In the genomic region with DNA sequence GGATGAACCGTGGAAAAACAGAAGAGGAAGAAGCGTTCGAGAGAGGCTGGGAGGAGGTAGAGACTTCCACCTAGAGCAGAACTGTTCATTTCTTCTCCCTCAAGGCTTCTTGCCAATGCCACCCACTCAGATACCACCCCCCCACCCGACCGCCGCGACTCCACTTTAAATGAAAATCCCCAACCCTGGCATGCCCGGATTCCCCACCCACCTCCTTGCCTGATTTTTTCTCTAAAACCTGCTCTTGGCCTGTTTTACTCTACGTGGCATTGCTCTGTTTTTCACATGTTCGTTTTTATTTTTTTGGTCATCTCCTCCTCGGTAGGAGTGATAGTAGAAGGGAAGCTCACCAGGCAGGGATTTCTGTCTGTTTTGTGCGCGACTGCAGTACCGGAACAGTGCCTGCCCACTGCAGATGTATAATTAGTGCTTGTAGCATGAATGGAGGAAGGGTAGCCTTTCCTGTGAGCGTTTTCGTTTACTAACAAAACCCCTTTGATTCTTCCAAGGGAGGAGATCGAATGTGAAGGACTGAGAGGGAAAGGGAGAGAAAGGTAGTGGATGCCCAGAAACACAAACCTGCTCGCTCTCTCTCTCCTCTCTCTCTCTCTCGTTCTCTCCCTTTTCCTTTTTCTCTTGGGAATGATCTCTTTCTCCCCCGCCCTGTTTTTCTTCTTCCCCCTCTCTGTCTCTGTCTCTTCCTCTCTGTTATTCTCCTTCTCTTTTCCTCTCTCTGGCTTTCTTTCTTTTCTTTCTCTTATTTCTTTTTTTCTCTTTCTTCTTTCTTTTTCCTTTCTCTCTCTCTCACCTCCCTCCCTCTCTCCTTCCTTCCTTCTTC, we compare ENCODE assay signal across 11 cellular contexts. TPM values are rescaled to one million over a fixed set of nuclear protein-coding genes. Genes with fewer than 3 reads are reported as not detected.
DNase-seq lines count a peak whose midpoint lies in the region; ATAC-seq lines count a peak whose summit lies in the region.
"Had no signal": no experiment of that assay in that cellular context is flagged by ENCODE, and none has a peak within 500 bp of the region (broad histone marks: within the 10 kb centered on the region; RNA-seq: fewer than 3 reads in every experiment).

No MANE protein-coding gene starts in this region.

- H3K4me1 Mint-ChIP-seq in activated CD8-positive, alpha-beta memory T cell treated with anti-CD3 and anti-CD28 coated beads, Interleukin-2, amount 10 ng/mL, durations not matched to agents 7 days and 5 days: peaks cover 63% of the 10 kb centered on the region
- H3K4me1 Mint-ChIP-seq in activated naive CD8-positive, alpha-beta T cell treated with anti-CD3 and anti-CD28 coated beads, Interleukin-2, amount 50 U/mL, for 24 hours: peaks cover 61% of the 10 kb centered on the region

- DNase-seq in activated CD8-positive, alpha-beta memory T cell treated with anti-CD3 and anti-CD28 coated beads, Interleukin-2, amount 10 ng/mL, durations not matched to agents 7 days and 5 days: no peak
- no peak for DNase-seq in activated CD8-positive, alpha-beta memory T cell treated with anti-CD3 and anti-CD28 coated beads for 24 hours
- DNase-seq in NAMALWA (ENCODE audit: low spot score) (peak; percentile 81), posterior vena cava (ENCODE audit: low spot score) (peak; percentile 57), islet precursor cell (no peak), hippocampal formation (lab: John Stamatoyannopoulos, UW) (no peak)
- DNase-seq in activated naive CD8-positive, alpha-beta T cell treated with anti-CD3 and anti-CD28 coated beads, Interleukin-2, amount 50 U/mL, for 24 hours: no peak
- DNase-seq: activated CD4-positive, CD25-positive, alpha-beta regulatory T cell; BE2C had no signal

- H3K36me3 Mint-ChIP-seq in activated CD8-positive, alpha-beta memory T cell treated with anti-CD3 and anti-CD28 coated beads, Interleukin-2, amount 10 ng/mL, durations not matched to agents 7 days and 5 days: peaks cover 47% of the 10 kb centered on the region
- H3K36me3 Mint-ChIP-seq in activated naive CD8-positive, alpha-beta T cell treated with anti-CD3 and anti-CD28 coated beads, Interleukin-2, amount 50 U/mL, for 24 hours (ENCODE audit: low read depth): peaks cover 5% of the 10 kb centered on the region

- no peaks in the 10 kb centered on the region for H3K9me3 Mint-ChIP-seq in activated CD8-positive, alpha-beta memory T cell treated with anti-CD3 and anti-CD28 coated beads, Interleukin-2, amount 10 ng/mL, durations not matched to agents 7 days and 5 days (ENCODE audit: low read depth)
- no peaks in the 10 kb centered on the region for H3K9me3 Mint-ChIP-seq in activated naive CD8-positive, alpha-beta T cell treated with anti-CD3 and anti-CD28 coated beads, Interleukin-2, amount 50 U/mL, for 24 hours

- peak overlapping the region; percentile 71 for H3K27ac Mint-ChIP-seq in activated CD8-positive, alpha-beta memory T cell treated with anti-CD3 and anti-CD28 coated beads, Interleukin-2, amount 10 ng/mL, durations not matched to agents 7 days and 5 days
- no peak overlapping the region for H3K27ac Mint-ChIP-seq in activated naive CD8-positive, alpha-beta T cell treated with anti-CD3 and anti-CD28 coated beads, Interleukin-2, amount 50 U/mL, for 24 hours

- H3K4me3 Mint-ChIP-seq in activated CD8-positive, alpha-beta memory T cell treated with anti-CD3 and anti-CD28 coated beads, Interleukin-2, amount 10 ng/mL, durations not matched to agents 7 days and 5 days: peak overlapping the region; percentile 97
- peak overlapping the region; percentile 86 for H3K4me3 Mint-ChIP-seq in activated naive CD8-positive, alpha-beta T cell treated with anti-CD3 and anti-CD28 coated beads, Interleukin-2, amount 50 U/mL, for 24 hours

- CTCF ChIA-PET in activated CD8-positive, alpha-beta memory T cell treated with anti-CD3 and anti-CD28 coated beads, Interleukin-2, amount 10 ng/mL, durations not matched to agents 7 days and 5 days (lab: Charles Lee): interaction anchor here (0.7 to 3.3 kb wide), 3 partner anchors 36 to 63 kb away, joined by 3 to 16 read pairs (median 3); no protein-coding TSS in a partner anchor

- peaks cover 21% of the 10 kb centered on the region for H3K27me3 Mint-ChIP-seq in activated CD8-positive, alpha-beta memory T cell treated with anti-CD3 and anti-CD28 coated beads, Interleukin-2, amount 10 ng/mL, durations not matched to agents 7 days and 5 days
- peaks cover 65% of the 10 kb centered on the region for H3K27me3 Mint-ChIP-seq in activated naive CD8-positive, alpha-beta T cell treated with anti-CD3 and anti-CD28 coated beads, Interleukin-2, amount 50 U/mL, for 24 hours

- no peak for ATAC-seq in activated CD8-positive, alpha-beta memory T cell treated with anti-CD3 and anti-CD28 coated beads, Interleukin-2, amount 10 ng/mL, durations not matched to agents 7 days and 5 days
- ATAC-seq in activated naive CD8-positive, alpha-beta T cell treated with anti-CD3 and anti-CD28 coated beads, Interleukin-2, amount 50 U/mL, for 24 hours: no peak
- no peak for ATAC-seq in GM19351 (IDR thresholded peaks at IDR 0.05; ENCODE audit: unreplicated experiment)
- ATAC-seq: HCT116 had no signal

- intact Hi-C loops in posterior vena cava (cut with DNase I): no loop called here

RNA-seq across cellular contexts. Expression of a gene that starts 2.2 kb away (rescaled TPM):
- 100 to 1,000 TPM in 1 of 2 experiments, 10 to 100 TPM in 1; 74.3 to 184 TPM for total RNA-seq in activated CD8-positive, alpha-beta memory T cell treated with anti-CD3 and anti-CD28 coated beads, Interleukin-2, amount 10 ng/mL, durations not matched to agents 7 days and 5 days
- total RNA-seq in posterior vena cava: under 1 TPM in 1 of 2 donors, not detected in 1; 0.46 TPM

RNA-seq across cellular contexts. Expression of a gene that starts 57.9 kb away (rescaled TPM):
- 10 to 100 TPM in 1 of 2 experiments, 1 to 10 TPM in 1; 4.7 to 18.5 TPM for total RNA-seq in activated CD8-positive, alpha-beta memory T cell treated with anti-CD3 and anti-CD28 coated beads, Interleukin-2, amount 10 ng/mL, durations not matched to agents 7 days and 5 days
- total RNA-seq in posterior vena cava: under 1 TPM; 0.42 to 0.67 TPM

Comparison
In these comparisons a context has a peak if more than half of its experiments do, and no peak if none do; other contexts are left out.
1. DNase-seq: peak in NAMALWA (single experiment) and posterior vena cava (single experiment); none in activated CD8-positive, alpha-beta memory T cell treated with anti-CD3 and anti-CD28 coated beads, Interleukin-2, amount 10 ng/mL, durations not matched to agents 7 days and 5 days (single experiment), activated CD8-positive, alpha-beta memory T cell treated with anti-CD3 and anti-CD28 coated beads for 24 hours (single experiment), activated naive CD8-positive, alpha-beta T cell treated with anti-CD3 and anti-CD28 coated beads, Interleukin-2, amount 50 U/mL, for 24 hours (single experiment), islet precursor cell (single experiment) and hippocampal formation (0 of 2).
2. RNA of a gene that starts 2.2 kb away (total RNA-seq): 74.3 to 184 TPM in activated CD8-positive, alpha-beta memory T cell treated with anti-CD3 and anti-CD28 coated beads, Interleukin-2, amount 10 ng/mL, durations not matched to agents 7 days and 5 days; 0.46 TPM in posterior vena cava; every median in the first group is over 10 times any median in the second.